In the genomic region with DNA sequence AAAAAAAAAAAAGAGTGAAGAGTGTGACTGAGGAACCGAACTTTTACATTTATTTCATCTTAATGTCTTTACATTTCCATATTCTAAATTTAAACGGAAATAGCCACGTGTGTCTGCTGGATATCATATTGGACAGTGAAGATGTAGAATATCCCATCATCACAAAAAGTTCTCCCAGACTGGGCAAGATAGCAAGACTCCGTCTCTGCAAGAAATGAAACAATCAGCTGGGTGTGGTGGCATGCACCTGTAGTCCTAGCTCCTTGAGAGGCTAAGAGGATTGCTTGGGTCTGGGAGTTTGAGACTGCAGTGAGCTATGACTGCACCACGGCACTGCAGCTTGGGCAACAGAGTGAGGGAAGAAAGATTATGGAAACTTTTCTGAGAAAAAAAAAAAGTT, we compare ENCODE assay signal across 13 cellular contexts. TPM values are rescaled to one million over a fixed set of nuclear protein-coding genes. Genes with fewer than 3 reads are reported as not detected.
"Had no signal": no experiment of that assay in that cellular context is flagged by ENCODE, and none has a peak within 500 bp of the region (broad histone marks: within the 10 kb centered on the region; RNA-seq: fewer than 3 reads in every experiment).

No MANE protein-coding gene starts in this region.

- H3K27me3 ChIP-seq: breast epithelium, tibial artery, vagina had no signal

- H3K27ac Mint-ChIP-seq: activated CD4-positive, alpha-beta memory T cell treated with anti-CD3 and anti-CD28 coated beads for 36 hours; activated naive CD4-positive, alpha-beta T cell treated with anti-CD3 and anti-CD28 coated beads, Interleukin-2, amount 50 U/mL, for 72 hours; endodermal cell had no signal

- H3K27ac ChIP-seq: breast epithelium, lower lobe of right lung, parathyroid adenoma, tibial artery, vagina had no signal

- H3K9me3 ChIP-seq: lower lobe of right lung, vagina had no signal

- H3K27me3 Mint-ChIP-seq: activated CD4-positive, alpha-beta memory T cell treated with anti-CD3 and anti-CD28 coated beads for 36 hours; naive B cell had no signal

- DNase-seq: activated CD4-positive, alpha-beta memory T cell treated with anti-CD3 and anti-CD28 coated beads for 36 hours; endodermal cell; lower lobe of right lung; midbrain; naive B cell; retina; tibial artery had no signal

- H3K4me3 ChIP-seq: breast epithelium, lower lobe of right lung, tibial artery, vagina had no signal

- H3K4me3 Mint-ChIP-seq: activated CD4-positive, alpha-beta memory T cell treated with anti-CD3 and anti-CD28 coated beads for 36 hours; endodermal cell had no signal

- ATAC-seq: activated naive CD4-positive, alpha-beta T cell treated with anti-CD3 and anti-CD28 coated beads, Interleukin-2, amount 50 U/mL, for 72 hours; lower lobe of right lung had no signal

- H3K9me3 Mint-ChIP-seq: activated CD4-positive, alpha-beta memory T cell treated with anti-CD3 and anti-CD28 coated beads for 36 hours; activated naive CD4-positive, alpha-beta T cell treated with anti-CD3 and anti-CD28 coated beads, Interleukin-2, amount 50 U/mL, for 72 hours; endodermal cell had no signal

RNA-seq across cellular contexts. Expression of gene SBK3, which starts 31.4 kb away (rescaled TPM):
- total RNA-seq: activated CD4-positive, alpha-beta memory T cell treated with anti-CD3 and anti-CD28 coated beads for 36 hours; activated naive CD4-positive, alpha-beta T cell treated with anti-CD3 and anti-CD28 coated beads, Interleukin-2, amount 50 U/mL, for 72 hours; cerebellum; skeletal muscle tissue; vagina had no signal
